In genomic region chr3:195711813-195712534, GRCh38 we compare ENCODE assay signal across 1 cellular context.
TF ChIP-seq lines count a peak whose summit lies in the region.

No MANE protein-coding gene starts in this region.

TF ChIP-seq in GM12878, 131 proteins besides CTCF, POLR2A, EP300 and RAD21:
- TF ChIP-seq PML (IDR thresholded peaks at IDR 0.05; ENCODE audit: low read length) (no peak), IKZF2 (IDR thresholded peaks at IDR 0.05) (peak; percentile 15 to 22; a peak in 2 of 4 replicates), CHD4 (IDR thresholded peaks at IDR 0.05) (no peak)
